17 cellular contexts compared by ENCODE assay signal in genomic region chr17:29363716-29364115, GRCh38. TPM values are rescaled to one million over a fixed set of nuclear protein-coding genes. Genes with fewer than 3 reads are reported as not detected.
DNase-seq lines count a peak whose midpoint lies in the region; ATAC-seq, FAIRE-seq and TF ChIP-seq lines count a peak whose summit lies in the region.
"Had no signal": no experiment of that assay in that cellular context is flagged by ENCODE, and none has a peak within 500 bp of the region (broad histone marks: within the 10 kb centered on the region; RNA-seq: fewer than 3 reads in every experiment).

No MANE protein-coding gene starts in this region.

- H4K20me1 ChIP-seq in mammary epithelial cell (ENCODE audit: insufficient read depth, low read length) = no peaks in the 10 kb centered on the region
- no peaks in the 10 kb centered on the region for H4K20me1 ChIP-seq in PC-9 (ENCODE audit: insufficient read depth)
- H4K20me1 ChIP-seq: BLaER1 had no signal

- H3K27ac Mint-ChIP-seq in MCF 10A (ENCODE audit: low read depth, unreplicated experiment) = no peak overlapping the region
- H3K27ac Mint-ChIP-seq: CD8-positive, alpha-beta memory T cell; IgD-negative memory B cell had no signal

- DNase-seq in mammary epithelial cell (peak; percentile 35), MCF 10A (ENCODE audit: unreplicated experiment) (no peak), PC-9 (no peak), choroid plexus epithelial cell (ENCODE audit: low read depth) (peak; percentile 30), frontal cortex (ENCODE audit: low spot score in 2 of 2) (no peak), small intestine (no peak), HPDE6-E6E7 (ENCODE audit: extremely low spot score) (no peak)
- DNase-seq: AML-193; Caco-2; CD8-positive, alpha-beta memory T cell had no signal

- H3K4me3 ChIP-seq in mammary epithelial cell (replicated peaks in 1 of 3; ENCODE audit: insufficient read depth in 1 of 3, low read depth in 2 of 3, low read length in 3 of 3) (no peak overlapping the region), PC-9 (no peak overlapping the region), choroid plexus epithelial cell (ENCODE audit: low read depth, low read length) (no peak overlapping the region), small intestine (ENCODE audit: low read depth in 1 of 2, low read length in 2 of 2) (no peak overlapping the region)
- H3K4me3 ChIP-seq: BLaER1, GM23248 had no signal

- no peak for ATAC-seq in GM18907 (IDR thresholded peaks at IDR 0.05; ENCODE audit: unreplicated experiment)

- no peaks in the 10 kb centered on the region for H3K9me3 Mint-ChIP-seq in MCF 10A (ENCODE audit: unreplicated experiment)
- H3K9me3 Mint-ChIP-seq: CD8-positive, alpha-beta memory T cell; IgD-negative memory B cell had no signal

- FAIRE-seq in frontal cortex (lab: Jason Lieb, UNC) = no peak
- FAIRE-seq in small intestine (lab: Jason Lieb, UNC) = no peak
- FAIRE-seq: H54 had no signal

- CTCF ChIA-PET in mammary epithelial cell (lab: Charles Lee; ENCODE audit: low non-redundant PET) (no interaction called here), MCF 10A (lab: Yijun Ruan, JAX) (interaction anchor here (0.6 kb wide), 2 partner anchors 186 to 197 kb away, joined by 3 to 4 read pairs; no protein-coding TSS in a partner anchor), PC-9 (lab: Charles Lee) (no interaction called here)

- no peaks in the 10 kb centered on the region for H3K27me3 Mint-ChIP-seq in MCF 10A (ENCODE audit: insufficient read depth, unreplicated experiment)
- H3K27me3 Mint-ChIP-seq: CD8-positive, alpha-beta memory T cell; IgD-negative memory B cell had no signal

- H3K36me3 ChIP-seq in mammary epithelial cell (ENCODE audit: insufficient read depth, low read length) = no peaks in the 10 kb centered on the region
- no peaks in the 10 kb centered on the region for H3K36me3 ChIP-seq in PC-9 (ENCODE audit: low read depth)
- H3K36me3 ChIP-seq in small intestine (ENCODE audit: control insufficient read depth in 2 of 2, insufficient read depth in 2 of 2, low read length in 2 of 2) = no peaks in the 10 kb centered on the region
- H3K36me3 ChIP-seq: BLaER1 had no signal

- H3K27me3 ChIP-seq in mammary epithelial cell (ENCODE audit: insufficient read depth, low read length) (no peaks in the 10 kb centered on the region), PC-9 (ENCODE audit: insufficient read depth, low read depth) (no peaks in the 10 kb centered on the region), small intestine (ENCODE audit: control insufficient read depth in 2 of 2, insufficient read depth in 2 of 2, low read length in 2 of 2) (no peaks in the 10 kb centered on the region)
- H3K27me3 ChIP-seq: BLaER1 had no signal

- no TSS peak for BruUV-seq in mammary epithelial cell (replicated peaks; lab: Mats Ljungman, UMichigan)
- no TSS peak for BruUV-seq in MCF 10A (replicated peaks; lab: Mats Ljungman, UMichigan)
- BruUV-seq in PC-9 (replicated peaks; lab: Mats Ljungman, UMichigan) = no TSS peak

- no peak overlapping the region for H3K9ac ChIP-seq in mammary epithelial cell (ENCODE audit: insufficient read depth, low read length)
- H3K9ac ChIP-seq: BLaER1, GM23248 had no signal

- no peaks in the 10 kb centered on the region for H3K9me2 ChIP-seq in PC-9 (ENCODE audit: insufficient read depth)

- WGBS in mammary epithelial cell (ENCODE audit: low coverage, missing lambda C conversion rate) = 100% methylated on average over 2 of the region's 2 CpGs
- WGBS in small intestine, 3 donors = 86 to 88% (median 86%) methylated on average over 2 of the region's 2 CpGs

- intact Hi-C loops in mammary epithelial cell (cut with micrococcal nuclease) (no loop called here), MCF 10A (cut with micrococcal nuclease) (no loop called here), PC-9 (cut with micrococcal nuclease; ENCODE audit: unreplicated experiment) (no loop called here)

- TF ChIP-seq CTCF in mammary epithelial cell (conservative IDR thresholded peaks at IDR 0.05 in 1 of 2, IDR thresholded peaks at IDR 0.05 in 1 of 2; ENCODE audit: extremely low read depth in 1 of 2, insufficient read depth in 1 of 2, low read depth in 1 of 2, low read length in 2 of 2) = no peak
- no peak for TF ChIP-seq CTCF in MCF 10A (IDR thresholded peaks at IDR 0.05; ENCODE audit: unreplicated experiment)
- TF ChIP-seq CTCF in PC-9 (conservative IDR thresholded peaks at IDR 0.05) = no peak
- no peak for TF ChIP-seq CTCF in choroid plexus epithelial cell (conservative IDR thresholded peaks at IDR 0.05; ENCODE audit: low read depth, low read length)

- no peak overlapping the region for H3K4me2 ChIP-seq in mammary epithelial cell (ENCODE audit: insufficient read depth, low read depth, low read length)
- H3K4me2 ChIP-seq in PC-9 = peak overlapping the region; percentile 17; the same call in 1 of the 2 replicates
- H3K4me2 ChIP-seq: BLaER1 had no signal

- no peak overlapping the region for H3K4me3 Mint-ChIP-seq in MCF 10A (ENCODE audit: unreplicated experiment)
- H3K4me3 Mint-ChIP-seq: CD8-positive, alpha-beta memory T cell; IgD-negative memory B cell had no signal

- POLR2A ChIA-PET in MCF 10A (lab: Yijun Ruan, JAX) (interaction anchor here (1.1 kb wide), 1 partner anchor 218 kb away, joined by 3 read pairs; no protein-coding TSS in a partner anchor), PC-9 (lab: Charles Lee; ENCODE audit: unreplicated experiment) (no interaction called here)

- no peak overlapping the region for H2AFZ ChIP-seq in mammary epithelial cell (ENCODE audit: low read depth, low read length)
- no peak overlapping the region for H2AFZ ChIP-seq in PC-9
- H2AFZ ChIP-seq: GM23248 had no signal

- H3K4me1 Mint-ChIP-seq in MCF 10A (ENCODE audit: insufficient read depth, unreplicated experiment) = no peaks in the 10 kb centered on the region
- H3K4me1 Mint-ChIP-seq: CD8-positive, alpha-beta memory T cell; IgD-negative memory B cell had no signal

- H3K9me3 ChIP-seq in mammary epithelial cell (replicated peaks; ENCODE audit: insufficient read depth, low read length) (no peaks in the 10 kb centered on the region), PC-9 (ENCODE audit: insufficient read depth, low read depth) (peaks cover 6% of the 10 kb centered on the region; the same call in 1 of the 2 replicates), small intestine (ENCODE audit: control insufficient read depth, low read depth) (no peaks in the 10 kb centered on the region)
- H3K9me3 ChIP-seq: BLaER1, Caco-2 had no signal

- no peaks in the 10 kb centered on the region for H3K36me3 Mint-ChIP-seq in MCF 10A (ENCODE audit: insufficient read depth, unreplicated experiment)
- H3K36me3 Mint-ChIP-seq: CD8-positive, alpha-beta memory T cell; IgD-negative memory B cell had no signal

- in situ Hi-C loops in mammary epithelial cell (cut with MboI; ENCODE audit: low sequenced_read_pairs in 2 of 2) = no loop called here

- dilution Hi-C loops in mammary epithelial cell (cut with HindIII; ENCODE audit: low sequenced_read_pairs) = no loop called here

- H3K4me1 ChIP-seq in mammary epithelial cell (ENCODE audit: insufficient read depth, low read length) (peaks cover 3% of the 10 kb centered on the region), PC-9 (replicated peaks; ENCODE audit: insufficient read depth) (peaks cover 6% of the 10 kb centered on the region), small intestine (ENCODE audit: control insufficient read depth in 2 of 2, insufficient read depth in 1 of 2, low read depth in 1 of 2, low read length in 1 of 2) (no peaks in the 10 kb centered on the region)
- H3K4me1 ChIP-seq: Caco-2 had no signal

- H3K27ac ChIP-seq in mammary epithelial cell (ENCODE audit: insufficient read depth, low read depth, low read length) = no peak overlapping the region
- no peak overlapping the region for H3K27ac ChIP-seq in PC-9
- no peak overlapping the region for H3K27ac ChIP-seq in small intestine (ENCODE audit: low read depth in 1 of 2, low read length in 1 of 2)
- H3K27ac ChIP-seq: 22Rv1, BLaER1, GM23248, HL-60 had no signal

- H3F3A ChIP-seq in PC-9 (ENCODE audit: insufficient read depth, low read depth) = peaks cover 5% of the 10 kb centered on the region; the same call in 1 of the 2 replicates

- H3K79me2 ChIP-seq in mammary epithelial cell (ENCODE audit: insufficient read depth, low read length) (no peaks in the 10 kb centered on the region), PC-9 (ENCODE audit: low read depth) (no peaks in the 10 kb centered on the region)

RNA-seq across cellular contexts. Expression of gene TAOK1, which starts 26.4 kb away (rescaled TPM):
- total RNA-seq in mammary epithelial cell (10 to 100 TPM; 57.5 to 70.0 TPM), MCF 10A (2022) (68.7 and 84.2 TPM in 2 replicates), PC-9 (2021) (39.0 and 51.1 TPM in 2 replicates), frontal cortex (127 TPM)
- polyA plus RNA-seq in mammary epithelial cell (13.9 TPM), small intestine (1 to 10 TPM; 4.1 to 7.4 (median 4.5) TPM)
- 73.7 TPM for polyA minus RNA-seq in mammary epithelial cell

Comparison
In these comparisons a context has a peak if more than half of its experiments do, and no peak if none do; other contexts are left out.
1. DNase-seq: peak in mammary epithelial cell (single experiment) and choroid plexus epithelial cell (single experiment); none in MCF 10A (single experiment), PC-9 (0 of 2), frontal cortex (0 of 2), small intestine (single experiment) and HPDE6-E6E7 (single experiment).